2 cellular contexts compared by ENCODE assay signal in genomic region chr15:48153526-48153925, GRCh38.
TF ChIP-seq lines count a peak whose summit lies in the region.

No MANE protein-coding gene starts in this region.

TF ChIP-seq in IMR-90, 13 proteins besides CTCF, POLR2A, EP300 and RAD21:
- TF ChIP-seq MXI1 (IDR thresholded peaks at IDR 0.05; ENCODE audit: borderline replicate concordance, low read depth, low read length) (no peak), MAFK (IDR thresholded peaks at IDR 0.05; ENCODE audit: low read depth, low read length) (no peak), FOS (IDR thresholded peaks at IDR 0.05; ENCODE audit: low read depth, low read length) (no peak), MAZ (IDR thresholded peaks at IDR 0.05; ENCODE audit: borderline replicate concordance, low read depth, low read length) (no peak), RCOR1 (IDR thresholded peaks at IDR 0.05; ENCODE audit: insufficient replicate concordance, low read length) (no peak), RFX5 (IDR thresholded peaks at IDR 0.05; ENCODE audit: low read depth, low read length) (no peak), SMC3 (IDR thresholded peaks at IDR 0.05; ENCODE audit: low read depth, low read length) (no peak), NFE2L2 (IDR thresholded peaks at IDR 0.05; ENCODE audit: low read depth, low read length) (no peak), CHD1 (IDR thresholded peaks at IDR 0.05; ENCODE audit: low read depth, low read length) (no peak), CEBPB (IDR thresholded peaks at IDR 0.05; ENCODE audit: low read depth, low read length) (no peak), BHLHE40 (IDR thresholded peaks at IDR 0.05; ENCODE audit: low read depth, low read length) (no peak)
- TF ChIP-seq, protein P1, sequence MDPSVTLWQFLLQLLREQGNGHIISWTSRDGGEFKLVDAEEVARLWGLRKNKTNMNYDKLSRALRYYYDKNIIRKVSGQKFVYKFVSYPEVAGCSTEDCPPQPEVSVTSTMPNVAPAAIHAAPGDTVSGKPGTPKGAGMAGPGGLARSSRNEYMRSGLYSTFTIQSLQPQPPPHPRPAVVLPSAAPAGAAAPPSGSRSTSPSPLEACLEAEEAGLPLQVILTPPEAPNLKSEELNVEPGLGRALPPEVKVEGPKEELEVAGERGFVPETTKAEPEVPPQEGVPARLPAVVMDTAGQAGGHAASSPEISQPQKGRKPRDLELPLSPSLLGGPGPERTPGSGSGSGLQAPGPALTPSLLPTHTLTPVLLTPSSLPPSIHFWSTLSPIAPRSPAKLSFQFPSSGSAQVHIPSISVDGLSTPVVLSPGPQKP (IDR thresholded peaks at IDR 0.05; ENCODE audit: borderline replicate concordance, low read depth, low read length): no peak
- TF ChIP-seq, protein P2, sequence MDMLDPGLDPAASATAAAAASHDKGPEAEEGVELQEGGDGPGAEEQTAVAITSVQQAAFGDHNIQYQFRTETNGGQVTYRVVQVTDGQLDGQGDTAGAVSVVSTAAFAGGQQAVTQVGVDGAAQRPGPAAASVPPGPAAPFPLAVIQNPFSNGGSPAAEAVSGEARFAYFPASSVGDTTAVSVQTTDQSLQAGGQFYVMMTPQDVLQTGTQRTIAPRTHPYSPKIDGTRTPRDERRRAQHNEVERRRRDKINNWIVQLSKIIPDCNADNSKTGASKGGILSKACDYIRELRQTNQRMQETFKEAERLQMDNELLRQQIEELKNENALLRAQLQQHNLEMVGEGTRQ (IDR thresholded peaks at IDR 0.05; ENCODE audit: low read depth, low read length): no peak

TF ChIP-seq in GM12878, 131 proteins besides CTCF, POLR2A, EP300 and RAD21:
- TF ChIP-seq ESRRA (IDR thresholded peaks at IDR 0.05; ENCODE audit: low read length) (no peak), IKZF2 (IDR thresholded peaks at IDR 0.05) (peak in 1 of 2 experiments; percentile 39; a peak in 1 of 4 replicates), YBX1 (IDR thresholded peaks at IDR 0.05) (no peak), NBN (IDR thresholded peaks at IDR 0.05) (no peak), MTA2 (IDR thresholded peaks at IDR 0.05; ENCODE audit: low read depth) (peak; percentile 91)
